ENCODE assay signal across 9 cellular contexts in the genomic region with DNA sequence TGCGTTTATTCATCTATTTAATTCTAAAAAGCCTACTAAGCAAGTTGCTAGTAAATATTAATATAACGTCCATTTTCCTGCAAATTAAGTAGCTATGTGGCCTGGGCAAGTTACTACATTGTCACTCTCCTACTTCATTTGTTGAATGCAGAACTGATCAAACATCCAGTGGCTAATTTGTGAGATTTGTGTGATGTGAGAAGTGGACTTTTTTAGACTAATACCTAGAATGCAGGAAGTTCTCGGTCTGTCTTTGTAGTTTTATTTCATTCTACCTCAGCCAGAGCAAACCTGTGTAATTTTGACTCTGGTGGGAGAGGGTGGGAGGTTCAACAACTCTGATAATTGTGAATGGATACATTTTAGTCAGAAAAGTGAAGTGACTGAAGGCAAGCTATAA. TPM values are rescaled to one million over a fixed set of nuclear protein-coding genes. Genes with fewer than 3 reads are reported as not detected.
DNase-seq lines count a peak whose midpoint lies in the region; ATAC-seq and TF ChIP-seq lines count a peak whose summit lies in the region.
"Had no signal": no experiment of that assay in that cellular context is flagged by ENCODE, and none has a peak within 500 bp of the region (broad histone marks: within the 10 kb centered on the region; RNA-seq: fewer than 3 reads in every experiment).

No MANE protein-coding gene starts in this region.

- DNase-seq in body of pancreas (no peak), GOT3 (lab: John Stamatoyannopoulos, UW) (no peak), NCI-H2107 (lab: John Stamatoyannopoulos, UW) (no peak), T-helper 9 cell (no peak), NCI-H1092 (lab: John Stamatoyannopoulos, UW) (no peak)

- intact Hi-C loops in body of pancreas (cut with DNase I) = no loop called here

- H3K4me3 ChIP-seq in body of pancreas (peak overlapping the region; percentile 61 to 75), mucosa of stomach (ENCODE audit: low read length) (peak overlapping the region; percentile 73)

- TF ChIP-seq POLR2A in GM18505 (IDR thresholded peaks at IDR 0.05; ENCODE audit: borderline replicate concordance, extremely low read depth, insufficient read depth, insufficient read length) (no peak), body of pancreas (IDR thresholded peaks at IDR 0.05) (no peak)

- peaks cover 0 to 1% of the 10 kb centered on the region in 2 donors for H3K36me3 ChIP-seq in body of pancreas (replicated peaks in 1 of 2; ENCODE audit: insufficient read depth in 1 of 2, low read depth in 2 of 2)
- no peaks in the 10 kb centered on the region for H3K36me3 ChIP-seq in mucosa of stomach (ENCODE audit: control insufficient read depth, insufficient read depth, low read length)

- no peaks in the 10 kb centered on the region for H3K27me3 ChIP-seq in body of pancreas
- H3K27me3 ChIP-seq in mucosa of stomach (ENCODE audit: control insufficient read depth, insufficient read depth, low read length) = no peaks in the 10 kb centered on the region

- H3K4me1 ChIP-seq in body of pancreas (peaks cover 32% of the 10 kb centered on the region), mucosa of stomach (ENCODE audit: control insufficient read depth, insufficient read depth, low read length) (no peaks in the 10 kb centered on the region)

- no peak for TF ChIP-seq CTCF in body of pancreas (IDR thresholded peaks at IDR 0.05)

- H3K27ac ChIP-seq in body of pancreas = peak overlapping the region in 3 of 4 donors; percentile 89 to 95 (median 93)

- 3 to 4% methylated on average over 3 of the region's 3 CpGs for WGBS in body of pancreas, 2 donors

- ATAC-seq in GM18505 (IDR thresholded peaks at IDR 0.05; ENCODE audit: unreplicated experiment) (peak; percentile 0), HG03175 (IDR thresholded peaks at IDR 0.05; ENCODE audit: unreplicated experiment) (peak; percentile 13), body of pancreas (no peak)

- H3K9ac ChIP-seq in mucosa of stomach (ENCODE audit: low read length) = peak overlapping the region; percentile 86

- no peaks in the 10 kb centered on the region for H3K9me3 ChIP-seq in body of pancreas
- no peaks in the 10 kb centered on the region for H3K9me3 ChIP-seq in mucosa of stomach (ENCODE audit: control insufficient read depth, low read length)

RNA-seq across cellular contexts. Expression of gene GUF1, which starts 0.8 kb away (rescaled TPM):
- 10 to 100 TPM in 1 of 2 donors, 1 to 10 TPM in 1; 7.5 to 23.1 TPM for total RNA-seq in body of pancreas

RNA-seq across cellular contexts. Expression of gene YIPF7, which starts 27.6 kb away (rescaled TPM):
- total RNA-seq in body of pancreas = not detected
- total RNA-seq: activated CD8-positive, alpha-beta memory T cell treated with anti-CD3 and anti-CD28 coated beads for 36 hours had no signal

RNA-seq across cellular contexts. Expression of gene GNPDA2, which starts 47.3 kb away (rescaled TPM):
- 10 to 100 TPM in 1 of 2 donors, 1 to 10 TPM in 1; 8.6 to 17.6 TPM for total RNA-seq in body of pancreas
